In genomic region chr22:38757464-38757757, GRCh38 we compare ENCODE assay signal across 9 cellular contexts. TPM values are rescaled to one million over a fixed set of nuclear protein-coding genes. Genes with fewer than 3 reads are reported as not detected.
DNase-seq lines count a peak whose midpoint lies in the region; ATAC-seq and TF ChIP-seq lines count a peak whose summit lies in the region.
"Had no signal": no experiment of that assay in that cellular context is flagged by ENCODE, and none has a peak within 500 bp of the region (broad histone marks: within the 10 kb centered on the region; RNA-seq: fewer than 3 reads in every experiment).

No MANE protein-coding gene starts in this region.

- H3K27ac ChIP-seq in C4-2B = peak overlapping the region; percentile 94; the same call in 1 of the 2 replicates
- H3K27ac ChIP-seq in HCT116 (ENCODE audit: low read depth, low read length) = no peak overlapping the region

- H3K36me3 ChIP-seq in HCT116 (ENCODE audit: control insufficient read depth in 1 of 2, insufficient read depth in 2 of 2, low read length in 2 of 2) = 0 out of 4 replicates have a peak, but pooled peaks cover 0 to under 1% of the 10 kb centered on the region in 2 experiments

- no peak for ATAC-seq in HCT116
- no peak for ATAC-seq in natural killer cell treated with Interleukin-12 subunit alpha and Interleukin-12 subunit beta and Interleukin-15 and Interleukin-18, amount 100 ng/mL, for 72 hours

- H3K9me3 ChIP-seq in HCT116 (ENCODE audit: control insufficient read depth in 1 of 2, insufficient read depth in 1 of 2, low read depth in 1 of 2, low read length in 2 of 2) = no peaks in the 10 kb centered on the region

- no peak overlapping the region for H2AFZ ChIP-seq in HCT116 (ENCODE audit: low read depth, low read length, poor library complexity, severe bottlenecking)

- H3K9ac ChIP-seq in HCT116 (ENCODE audit: low read length) = no peak overlapping the region

- CTCF ChIA-PET in HCT116 (lab: Charles Lee) = interaction anchor here (0.9 to 1.7 kb wide), 2 partner anchors 9 to 11 kb away, joined by 3 to 9 read pairs; no protein-coding TSS in a partner anchor

- TF ChIP-seq CTCF in C4-2B (conservative IDR thresholded peaks at IDR 0.05) (no peak), HCT116 (IDR thresholded peaks at IDR 0.05 in 2 of 3, conservative IDR thresholded peaks at IDR 0.05 in 1 of 3; ENCODE audit: borderline replicate concordance in 1 of 3, insufficient read depth in 1 of 3, low read depth in 2 of 3, low read length in 2 of 3) (no peak)

- no peaks in the 10 kb centered on the region for H3K9me3 Mint-ChIP-seq in activated naive CD8-positive, alpha-beta T cell treated with anti-CD3 and anti-CD28 coated beads for 36 hours
- no peaks in the 10 kb centered on the region for H3K9me3 Mint-ChIP-seq in natural killer cell treated with Interleukin-12 subunit alpha and Interleukin-12 subunit beta and Interleukin-15 and Interleukin-18, amount 100 ng/mL, for 72 hours
- H3K9me3 Mint-ChIP-seq: HFFc6 had no signal

- no peak overlapping the region for H3K4me3 ChIP-seq in HCT116 (replicated peaks in 1 of 2; ENCODE audit: low read depth in 1 of 2, low read length in 2 of 2)

- peak overlapping the region; percentile 98 for H3K4me2 ChIP-seq in HCT116 (ENCODE audit: low read length)

- peak overlapping the region; percentile 85 for H3K4me3 Mint-ChIP-seq in activated naive CD8-positive, alpha-beta T cell treated with anti-CD3 and anti-CD28 coated beads for 36 hours
- H3K4me3 Mint-ChIP-seq in natural killer cell treated with Interleukin-12 subunit alpha and Interleukin-12 subunit beta and Interleukin-15 and Interleukin-18, amount 100 ng/mL, for 72 hours = peak overlapping the region; percentile 93

- DNase-seq in HCT116 (ENCODE audit: low read depth, low spot score) (no peak), DMS53 (lab: John Stamatoyannopoulos, UW) (no peak), dermis blood vessel endothelial cell (no peak), cardiac septum (ENCODE audit: low spot score) (no peak)
- no peak for DNase-seq in activated naive CD8-positive, alpha-beta T cell treated with anti-CD3 and anti-CD28 coated beads for 36 hours
- no peak for DNase-seq in natural killer cell treated with Interleukin-12 subunit alpha and Interleukin-12 subunit beta and Interleukin-15 and Interleukin-18, amount 100 ng/mL, for 72 hours (ENCODE audit: low spot score)
- DNase-seq in central memory CD4-positive, alpha-beta T cell = no peak
- DNase-seq: HFFc6 had no signal

- POLR2A ChIA-PET in HCT116 (lab: Charles Lee) = no interaction called here

- no peaks in the 10 kb centered on the region for H4K20me1 ChIP-seq in HCT116 (ENCODE audit: insufficient read depth)

- peaks cover 14 to 37% of the 10 kb centered on the region in 2 experiments; a peak in 3 of 4 replicates for H3K4me1 ChIP-seq in HCT116 (ENCODE audit: control insufficient read depth in 1 of 2, insufficient read depth in 2 of 2, low read length in 2 of 2)

- intact Hi-C loops in HCT116 (cut with micrococcal nuclease) (no loop called here), cardiac septum (cut with DNase I) (loop anchor here (5.0 kb wide), 1 partner anchor 55 kb away; the partner anchor contains the start of gene JOSD1)

- RAD21 ChIA-PET in HCT116 (lab: Charles Lee; ENCODE audit: low non-redundant PET in 1 of 2, low total read pairs in 2 of 2, uncharacterized antibody in 2 of 2, unreplicated experiment in 2 of 2) = no interaction called here

- no peaks in the 10 kb centered on the region for H3K27me3 ChIP-seq in HCT116 (ENCODE audit: insufficient read depth, low read length)

- peaks cover 16% of the 10 kb centered on the region for H3K79me2 ChIP-seq in HCT116 (ENCODE audit: insufficient read depth, low read length)

- TF ChIP-seq POLR2A in HCT116 (IDR thresholded peaks at IDR 0.05; ENCODE audit: borderline replicate concordance, extremely low read depth, insufficient read depth, insufficient read length) = no peak

- H3K36me3 Mint-ChIP-seq in activated naive CD8-positive, alpha-beta T cell treated with anti-CD3 and anti-CD28 coated beads for 36 hours = peaks cover 17% of the 10 kb centered on the region
- no peaks in the 10 kb centered on the region for H3K36me3 Mint-ChIP-seq in natural killer cell treated with Interleukin-12 subunit alpha and Interleukin-12 subunit beta and Interleukin-15 and Interleukin-18, amount 100 ng/mL, for 72 hours

- BruUV-seq in HCT116 (replicated peaks; lab: Mats Ljungman, UMichigan) = no TSS peak

- H3K27ac Mint-ChIP-seq in activated naive CD8-positive, alpha-beta T cell treated with anti-CD3 and anti-CD28 coated beads for 36 hours = no peak overlapping the region
- H3K27ac Mint-ChIP-seq in natural killer cell treated with Interleukin-12 subunit alpha and Interleukin-12 subunit beta and Interleukin-15 and Interleukin-18, amount 100 ng/mL, for 72 hours = peak overlapping the region; percentile 92 to 93
- H3K27ac Mint-ChIP-seq: HFFc6 had no signal

- peaks cover 49% of the 10 kb centered on the region for H3K4me1 Mint-ChIP-seq in activated naive CD8-positive, alpha-beta T cell treated with anti-CD3 and anti-CD28 coated beads for 36 hours
- H3K4me1 Mint-ChIP-seq in natural killer cell treated with Interleukin-12 subunit alpha and Interleukin-12 subunit beta and Interleukin-15 and Interleukin-18, amount 100 ng/mL, for 72 hours (ENCODE audit: low read depth in 2 of 2) = peaks cover 37 to 46% of the 10 kb centered on the region in 2 donors

- H3K9me2 ChIP-seq in HCT116 (ENCODE audit: insufficient read depth) = no peaks in the 10 kb centered on the region

- TF ChIP-seq RAD21 in HCT116 (IDR thresholded peaks at IDR 0.05; ENCODE audit: low read depth) = no peak

- no peaks in the 10 kb centered on the region for H3K27me3 Mint-ChIP-seq in activated naive CD8-positive, alpha-beta T cell treated with anti-CD3 and anti-CD28 coated beads for 36 hours
- no peaks in the 10 kb centered on the region for H3K27me3 Mint-ChIP-seq in natural killer cell treated with Interleukin-12 subunit alpha and Interleukin-12 subunit beta and Interleukin-15 and Interleukin-18, amount 100 ng/mL, for 72 hours

TF ChIP-seq in HCT116, 20 proteins besides CTCF, POLR2A, EP300 and RAD21:
- TF ChIP-seq CEBPB (IDR thresholded peaks at IDR 0.05; ENCODE audit: low read depth) = no peak
- TF ChIP-seq ZFX (IDR thresholded peaks at IDR 0.05) = no peak
- TF ChIP-seq TCF7L2 (IDR thresholded peaks at IDR 0.05; ENCODE audit: borderline replicate concordance, extremely low read depth, insufficient read depth, insufficient read length) = no peak
- no peak for TF ChIP-seq MAX (IDR thresholded peaks at IDR 0.05)
- TF ChIP-seq ELF1 (IDR thresholded peaks at IDR 0.05; ENCODE audit: borderline replicate concordance, low read depth) = no peak
- no peak for TF ChIP-seq YY1 (IDR thresholded peaks at IDR 0.05; ENCODE audit: extremely low read depth, insufficient replicate concordance, low read depth, low read length)
- TF ChIP-seq POLR2AphosphoS5 (IDR thresholded peaks at IDR 0.05; ENCODE audit: low read depth, low read length) = no peak
- no peak for TF ChIP-seq ATF3 (IDR thresholded peaks at IDR 0.05)
- TF ChIP-seq ZNF274 (IDR thresholded peaks at IDR 0.05; ENCODE audit: low read depth, low read length) = no peak
- TF ChIP-seq EGR1 (IDR thresholded peaks at IDR 0.05; ENCODE audit: low read depth) = no peak

RNA-seq across cellular contexts. Expression of gene SUN2, which starts 1.6 kb away (rescaled TPM):
- total RNA-seq in HCT116 (2021; ENCODE audit: unreplicated experiment) = 71.6 TPM
- 68.6 and 68.8 TPM in 2 replicates for polyA plus RNA-seq in HCT116 (2012)
- total RNA-seq in activated naive CD8-positive, alpha-beta T cell treated with anti-CD3 and anti-CD28 coated beads for 36 hours = 10 to 100 TPM; 72.3 to 74.2 TPM
- total RNA-seq in natural killer cell treated with Interleukin-12 subunit alpha and Interleukin-12 subunit beta and Interleukin-15 and Interleukin-18, amount 100 ng/mL, for 72 hours = 100 to 1,000 TPM; 203 to 215 TPM
- 186 and 260 TPM in 2 replicates for total RNA-seq in dermis blood vessel endothelial cell
- total RNA-seq in cardiac septum = 130 TPM

RNA-seq across cellular contexts. Expression of gene DNAL4, which starts 36.5 kb away (rescaled TPM):
- total RNA-seq in HCT116 (2021; ENCODE audit: unreplicated experiment) (18.3 TPM), dermis blood vessel endothelial cell (15.3 and 16.3 TPM in 2 replicates), cardiac septum (8.1 TPM)
- polyA plus RNA-seq in HCT116 (2012) = 20.9 and 25.1 TPM in 2 replicates
- 1 to 10 TPM; 6.7 to 7.4 TPM for total RNA-seq in activated naive CD8-positive, alpha-beta T cell treated with anti-CD3 and anti-CD28 coated beads for 36 hours
- 10 to 100 TPM in 1 of 2 donors, 1 to 10 TPM in 1; 9.0 to 11.0 TPM for total RNA-seq in natural killer cell treated with Interleukin-12 subunit alpha and Interleukin-12 subunit beta and Interleukin-15 and Interleukin-18, amount 100 ng/mL, for 72 hours

RNA-seq across cellular contexts. Expression of gene GTPBP1, which starts 51.7 kb away (rescaled TPM):
- total RNA-seq in HCT116 (2021; ENCODE audit: unreplicated experiment) = 48.2 TPM
- 33.3 and 47.4 TPM in 2 replicates for polyA plus RNA-seq in HCT116 (2012)
- 10 to 100 TPM; 82.4 TPM for total RNA-seq in activated naive CD8-positive, alpha-beta T cell treated with anti-CD3 and anti-CD28 coated beads for 36 hours
- 100 to 1,000 TPM; 135 to 192 TPM for total RNA-seq in natural killer cell treated with Interleukin-12 subunit alpha and Interleukin-12 subunit beta and Interleukin-15 and Interleukin-18, amount 100 ng/mL, for 72 hours
- 35.1 and 46.7 TPM in 2 replicates for total RNA-seq in dermis blood vessel endothelial cell
- 34.3 TPM for total RNA-seq in cardiac septum

RNA-seq across cellular contexts. Expression of gene JOSD1, which starts 56.7 kb away (rescaled TPM):
- total RNA-seq in HCT116 (2021; ENCODE audit: unreplicated experiment) = 67.3 TPM
- 70.4 and 84.2 TPM in 2 replicates for polyA plus RNA-seq in HCT116 (2012)
- 10 to 100 TPM; 79.4 to 83.7 TPM for total RNA-seq in activated naive CD8-positive, alpha-beta T cell treated with anti-CD3 and anti-CD28 coated beads for 36 hours
- 10 to 100 TPM; 53.6 to 62.3 TPM for total RNA-seq in natural killer cell treated with Interleukin-12 subunit alpha and Interleukin-12 subunit beta and Interleukin-15 and Interleukin-18, amount 100 ng/mL, for 72 hours
- 98.4 and 117 TPM in 2 replicates for total RNA-seq in dermis blood vessel endothelial cell
- 24.0 TPM for total RNA-seq in cardiac septum
